In genomic region chr5:40985501-40985900, GRCh38 we compare ENCODE assay signal across 22 cellular contexts.
DNase-seq lines count a peak whose midpoint lies in the region; ATAC-seq, FAIRE-seq and TF ChIP-seq lines count a peak whose summit lies in the region.
"Had no signal": no experiment of that assay in that cellular context is flagged by ENCODE, and none has a peak within 500 bp of the region (broad histone marks: within the 10 kb centered on the region; RNA-seq: fewer than 3 reads in every experiment).

No MANE protein-coding gene starts in this region.

- H3K27ac Mint-ChIP-seq in astrocyte (ENCODE audit: unreplicated experiment) (peak overlapping the region; percentile 91), nephron progenitor cell (peak overlapping the region; percentile 11), Calu3 (ENCODE audit: unreplicated experiment) (no peak overlapping the region)
- H3K27ac Mint-ChIP-seq: CD4-positive, alpha-beta memory T cell; H9 had no signal

- no peaks in the 10 kb centered on the region for H3K27me3 Mint-ChIP-seq in astrocyte (ENCODE audit: low read depth, unreplicated experiment)
- H3K27me3 Mint-ChIP-seq in nephron progenitor cell (ENCODE audit: low read depth, poor library complexity): no peaks in the 10 kb centered on the region
- H3K27me3 Mint-ChIP-seq in Calu3 (ENCODE audit: unreplicated experiment): peaks cover 13% of the 10 kb centered on the region

- H3K4me1 ChIP-seq in astrocyte (ENCODE audit: insufficient read depth, low read length) (peaks cover 28% of the 10 kb centered on the region), A673 (ENCODE audit: insufficient read depth, low read length, poor library complexity, severe bottlenecking) (no peaks in the 10 kb centered on the region), upper lobe of right lung (peaks cover 5% of the 10 kb centered on the region), foreskin keratinocyte (no peaks in the 10 kb centered on the region)
- H3K4me1 ChIP-seq: BLaER1 treated with 17β-estradiol and CSF1 and Interleukin-3, amounts not matched to agents 10 nM and 100 nM; Caco-2 had no signal

- no peak for TF ChIP-seq CTCF in astrocyte (IDR thresholded peaks at IDR 0.05; ENCODE audit: insufficient read depth, low read depth, low read length)
- TF ChIP-seq CTCF in nephron progenitor cell (IDR thresholded peaks at IDR 0.05): no peak
- no peak for TF ChIP-seq CTCF in Calu3 (IDR thresholded peaks at IDR 0.05; ENCODE audit: unreplicated experiment)
- no peak for TF ChIP-seq CTCF in A673 (conservative IDR thresholded peaks at IDR 0.05; ENCODE audit: low read depth, low read length)
- no peak for TF ChIP-seq CTCF in upper lobe of right lung (IDR thresholded peaks at IDR 0.05)
- no peak for TF ChIP-seq CTCF in foreskin keratinocyte (conservative IDR thresholded peaks at IDR 0.05)

- DNase-seq in NCI-H1417 (lab: John Stamatoyannopoulos, UW) (peak in 2 of 3 experiments; percentile 57 to 90), NCI-H2227 (lab: John Stamatoyannopoulos, UW; ENCODE audit: unreplicated experiment) (peak; percentile 59), astrocyte (ENCODE audit: low read depth) (no peak), nephron progenitor cell (no peak), Calu3 (no peak), A673 (ENCODE audit: low spot score) (no peak), upper lobe of right lung (no peak), foreskin keratinocyte (no peak)
- DNase-seq: Caco-2; CD4-positive, alpha-beta memory T cell; H9; KG1; NCI-H1092 treated with DMSO at 0.1 percent for 48 hours; NCI-H1694 treated with DMSO at 0.1 percent for 48 hours; NCI-H774; SHP77; SW 1271 had no signal

- H3K4me3 Mint-ChIP-seq in astrocyte (ENCODE audit: unreplicated experiment): no peak overlapping the region
- no peak overlapping the region for H3K4me3 Mint-ChIP-seq in nephron progenitor cell
- H3K4me3 Mint-ChIP-seq in Calu3 (ENCODE audit: low read depth, unreplicated experiment): no peak overlapping the region
- H3K4me3 Mint-ChIP-seq: CD4-positive, alpha-beta memory T cell; H9 had no signal

- H3K36me3 Mint-ChIP-seq in astrocyte (ENCODE audit: low read depth, unreplicated experiment) (no peaks in the 10 kb centered on the region), nephron progenitor cell (ENCODE audit: low read depth) (no peaks in the 10 kb centered on the region), Calu3 (ENCODE audit: insufficient read depth, unreplicated experiment) (no peaks in the 10 kb centered on the region)
- H3K36me3 Mint-ChIP-seq: CD4-positive, alpha-beta memory T cell had no signal

- H3K36me3 ChIP-seq in astrocyte (ENCODE audit: insufficient read depth, low read length) (no peaks in the 10 kb centered on the region), A673 (ENCODE audit: insufficient read depth, low read length, poor library complexity, severe bottlenecking) (no peaks in the 10 kb centered on the region), upper lobe of right lung (no peaks in the 10 kb centered on the region)
- H3K36me3 ChIP-seq: BLaER1 treated with 17β-estradiol and CSF1 and Interleukin-3, amounts not matched to agents 10 nM and 100 nM had no signal

- POLR2A ChIA-PET in A673 (lab: Charles Lee; ENCODE audit: low non-redundant PET): no interaction called here

- H3K27me3 ChIP-seq in astrocyte (ENCODE audit: insufficient read depth, low read length): no peaks in the 10 kb centered on the region
- no peaks in the 10 kb centered on the region for H3K27me3 ChIP-seq in A673 (replicated peaks; ENCODE audit: insufficient read depth, low read depth, low read length, poor library complexity)
- no peaks in the 10 kb centered on the region for H3K27me3 ChIP-seq in upper lobe of right lung
- H3K27me3 ChIP-seq in foreskin keratinocyte: no peaks in the 10 kb centered on the region
- H3K27me3 ChIP-seq: BLaER1 treated with 17β-estradiol and CSF1 and Interleukin-3, amounts not matched to agents 10 nM and 100 nM had no signal

- H3K4me1 Mint-ChIP-seq in astrocyte (ENCODE audit: low read depth, unreplicated experiment) (peaks cover 35% of the 10 kb centered on the region), nephron progenitor cell (peaks cover 26% of the 10 kb centered on the region), Calu3 (ENCODE audit: low read depth, unreplicated experiment) (no peaks in the 10 kb centered on the region)
- H3K4me1 Mint-ChIP-seq: CD4-positive, alpha-beta memory T cell; H9 had no signal

- ATAC-seq in upper lobe of right lung (no peak), foreskin keratinocyte (no peak)

- no peaks in the 10 kb centered on the region for H4K20me1 ChIP-seq in astrocyte (ENCODE audit: insufficient read depth, low read length)
- H4K20me1 ChIP-seq: BLaER1 treated with 17β-estradiol and CSF1 and Interleukin-3, amounts not matched to agents 10 nM and 100 nM had no signal

- CTCF ChIA-PET in Calu3 (lab: Charles Lee): no interaction called here
- CTCF ChIA-PET in A673 (lab: Charles Lee): no interaction called here

- peak overlapping the region; percentile 64 for H3K27ac ChIP-seq in astrocyte (ENCODE audit: low read depth, low read length)
- no peak overlapping the region for H3K27ac ChIP-seq in A673 (ENCODE audit: low read depth, low read length, poor library complexity, severe bottlenecking)
- H3K27ac ChIP-seq in upper lobe of right lung: no peak overlapping the region
- H3K27ac ChIP-seq in foreskin keratinocyte: no peak overlapping the region
- H3K27ac ChIP-seq: BLaER1 treated with 17β-estradiol and CSF1 and Interleukin-3, amounts not matched to agents 10 nM and 100 nM; GM23248; SK-N-MC had no signal

- no peak for FAIRE-seq in astrocyte (lab: Jason Lieb, UNC)
- FAIRE-seq: G401.6, GM12892 had no signal

- peaks cover 3% of the 10 kb centered on the region for H3K9me3 Mint-ChIP-seq in astrocyte (ENCODE audit: unreplicated experiment)
- peaks cover 13% of the 10 kb centered on the region for H3K9me3 Mint-ChIP-seq in nephron progenitor cell
- H3K9me3 Mint-ChIP-seq in Calu3 (ENCODE audit: low read depth, unreplicated experiment): no peaks in the 10 kb centered on the region
- H3K9me3 Mint-ChIP-seq: H9 had no signal

- H3K79me2 ChIP-seq in astrocyte (ENCODE audit: insufficient read depth, low read length): no peaks in the 10 kb centered on the region

- intact Hi-C loops in Calu3 (cut with micrococcal nuclease; ENCODE audit: unreplicated experiment) (no loop called here), A673 (cut with micrococcal nuclease; ENCODE audit: unreplicated experiment) (no loop called here), upper lobe of right lung (cut with DNase I) (no loop called here)

- no peak overlapping the region for H3K4me3 ChIP-seq in astrocyte (ENCODE audit: insufficient read depth, low read depth, low read length)
- H3K4me3 ChIP-seq in A673 (ENCODE audit: low read depth, low read length, poor library complexity, severe bottlenecking): no peak overlapping the region
- no peak overlapping the region for H3K4me3 ChIP-seq in upper lobe of right lung
- H3K4me3 ChIP-seq: BLaER1 treated with 17β-estradiol and CSF1 and Interleukin-3, amounts not matched to agents 10 nM and 100 nM; GM23248; SK-N-MC had no signal

- H2AFZ ChIP-seq in astrocyte (ENCODE audit: low read depth, low read length): no peak overlapping the region
- H2AFZ ChIP-seq: GM23248 had no signal

- BruUV-seq in Calu3 (replicated peaks; lab: Mats Ljungman, UMichigan) (no TSS peak), A673 (replicated peaks; lab: Mats Ljungman, UMichigan) (no TSS peak)

- H3K9me3 ChIP-seq in astrocyte (ENCODE audit: insufficient read depth, low read depth, low read length): no peaks in the 10 kb centered on the region
- no peaks in the 10 kb centered on the region for H3K9me3 ChIP-seq in A673 (ENCODE audit: low read depth, low read length, poor library complexity, severe bottlenecking)
- H3K9me3 ChIP-seq in upper lobe of right lung: no peaks in the 10 kb centered on the region
- H3K9me3 ChIP-seq: Caco-2 had no signal

- peak overlapping the region; percentile 32 for H3K4me2 ChIP-seq in astrocyte (ENCODE audit: low read length)
- H3K4me2 ChIP-seq: BLaER1 treated with 17β-estradiol and CSF1 and Interleukin-3, amounts not matched to agents 10 nM and 100 nM had no signal

- H3K9ac ChIP-seq in astrocyte (ENCODE audit: low read length): peak overlapping the region; percentile 8
- H3K9ac ChIP-seq: BLaER1 treated with 17β-estradiol and CSF1 and Interleukin-3, amounts not matched to agents 10 nM and 100 nM; GM23248 had no signal

Comparison
In these comparisons a context has a peak if more than half of its experiments do, and no peak if none do; other contexts are left out.
1. DNase-seq: peak in NCI-H1417 (2 of 3) and NCI-H2227 (single experiment); none in astrocyte (single experiment), nephron progenitor cell (single experiment), Calu3 (single experiment), A673 (single experiment), upper lobe of right lung (single experiment) and foreskin keratinocyte (0 of 2).